26 cellular contexts compared by ENCODE assay signal in the genomic region with DNA sequence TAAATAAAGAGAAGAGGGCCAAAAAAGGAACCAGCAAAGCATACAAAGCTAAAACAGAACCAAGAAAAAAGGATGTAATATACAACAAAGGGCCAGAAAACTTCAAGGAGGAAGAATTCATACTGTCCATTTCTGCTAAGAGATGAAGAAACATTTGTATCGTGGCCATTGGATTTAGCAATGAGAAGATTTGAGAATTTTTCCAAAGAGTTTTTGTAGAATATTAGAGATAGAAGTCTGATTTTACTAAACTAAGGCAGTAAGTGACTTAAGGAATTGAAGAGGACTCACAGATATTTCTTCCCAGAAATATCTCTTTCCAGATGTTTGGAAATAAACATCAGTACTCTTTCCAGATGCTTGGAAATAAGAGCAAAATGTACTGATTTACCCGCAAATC.
"Had no signal": no experiment of that assay in that cellular context is flagged by ENCODE, and none has a peak within 500 bp of the region (broad histone marks: within the 10 kb centered on the region; RNA-seq: fewer than 3 reads in every experiment).

No MANE protein-coding gene starts in this region.

- H3K4me2 ChIP-seq: neural progenitor cell had no signal

- H3K4me3 ChIP-seq: neural progenitor cell, ovary, psoas muscle, right lobe of liver, sigmoid colon, stomach, thoracic aorta, thyroid gland, tibial nerve, upper lobe of left lung, vagina had no signal

- ATAC-seq: natural killer cell; psoas muscle; right cardiac atrium; right lobe of liver; stimulated activated effector memory CD8-positive, alpha-beta T cell treated with anti-CD3 and anti-CD28 coated beads, Interleukin-12 subunit alpha, Interleukin-12 subunit beta, amount 100 ng/mL, for 72 hours; stimulated activated naive B cell treated with anti-CD40 and anti-IgM and Interleukin-4, amounts not matched to agents 10 μg/mL and 1 μg/mL and 100 μg/mL, for 72 hours had no signal

- FAIRE-seq: urothelium cell line had no signal

- H3K36me3 ChIP-seq: neural progenitor cell, ovary, right lobe of liver, sigmoid colon, stomach, thoracic aorta, thyroid gland, tibial nerve, upper lobe of left lung, vagina had no signal

- H3K9ac ChIP-seq: neural progenitor cell, parathyroid adenoma had no signal

- H2AFZ ChIP-seq: neural progenitor cell, parathyroid adenoma had no signal

- H3K79me2 ChIP-seq: parathyroid adenoma had no signal

- DNase-seq: natural killer cell; occipital lobe; ovary; posterior cingulate gyrus; psoas muscle; right cardiac atrium; right lobe of liver; sigmoid colon; small intestine; stimulated activated CD4-positive, alpha-beta T cell treated with anti-CD3 and anti-CD28 coated beads, Interleukin-15, amount 100 ng/mL, for 24 hours; stimulated activated CD4-positive, alpha-beta T cell treated with anti-CD3 and anti-CD28 coated beads, Interleukin-2, amount 100 ng/mL, for 24 hours; stimulated activated CD4-positive, alpha-beta T cell treated with anti-CD3 and anti-CD28 coated beads, Interleukin-2, amount 100 ng/mL, for 48 hours; stimulated activated CD4-positive, alpha-beta T cell treated with anti-CD3 and anti-CD28 coated beads, Interleukin-4, amount 100 ng/mL, for 24 hours; stimulated activated naive B cell treated with anti-CD40 and anti-IgM and Interleukin-4, amounts not matched to agents 10 μg/mL and 1 μg/mL and 100 μg/mL, for 72 hours; stimulated activated naive CD4-positive, alpha-beta T cell treated with Interleukin-2 at 50 U/mL for 16 hours; stomach; thyroid gland; trophoblast cell; upper lobe of left lung had no signal

- H3K27ac ChIP-seq: neural progenitor cell, ovary, parathyroid adenoma, psoas muscle, right lobe of liver, sigmoid colon, stomach, thoracic aorta, thyroid gland, tibial nerve, upper lobe of left lung, vagina had no signal

- H3K27me3 ChIP-seq: neural progenitor cell, ovary, right lobe of liver, sigmoid colon, stomach, thyroid gland, tibial nerve, upper lobe of left lung, vagina had no signal

- H3K9me3 ChIP-seq: ovary, psoas muscle, thoracic aorta, thyroid gland, vagina had no signal

- H3K4me1 ChIP-seq: neural progenitor cell, parathyroid adenoma, psoas muscle, right lobe of liver, thyroid gland, tibial nerve, upper lobe of left lung, vagina had no signal
